ENCODE assay signal across 1 cellular context in the genomic region with DNA sequence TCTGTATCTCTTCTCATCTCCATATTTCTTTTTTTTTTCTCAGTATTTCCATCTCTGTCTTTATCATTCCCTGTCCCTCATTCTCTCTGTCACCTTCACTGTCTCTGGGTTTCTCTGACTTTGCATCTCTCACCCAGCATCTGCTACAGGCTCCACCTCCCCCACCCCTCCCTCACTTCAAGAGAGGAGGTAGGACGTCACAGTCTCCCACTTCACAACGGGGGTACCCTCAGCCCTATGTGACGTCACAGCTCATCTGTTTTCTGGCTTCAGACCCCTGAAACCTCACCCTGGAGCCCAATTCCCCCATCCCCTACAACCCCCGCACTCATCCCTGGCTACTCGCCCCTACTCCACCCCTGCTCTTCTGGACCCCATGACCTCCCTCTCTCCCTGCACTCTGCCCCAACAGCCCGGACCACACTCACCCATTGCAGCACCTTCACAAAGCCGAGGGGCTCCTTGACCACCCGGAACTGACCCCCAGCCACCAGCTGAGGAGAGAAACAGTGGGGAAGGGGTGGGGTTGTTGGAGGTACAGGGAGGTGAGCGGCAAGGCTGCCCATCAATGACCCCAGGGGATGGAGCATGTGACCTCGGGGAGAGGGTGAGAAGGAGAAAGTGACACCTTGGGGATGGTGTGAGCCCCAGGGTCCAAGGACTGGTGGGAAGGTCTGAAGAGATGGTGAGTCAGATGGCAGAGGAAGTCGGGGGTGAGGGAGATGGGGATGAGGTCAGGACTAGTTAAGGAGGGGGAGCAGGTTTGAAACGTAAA.
TF ChIP-seq lines count a peak whose summit lies in the region.

No MANE protein-coding gene starts in this region.

TF ChIP-seq in A549, 52 proteins besides CTCF, POLR2A, EP300 and RAD21:
- TF ChIP-seq, protein P1, sequence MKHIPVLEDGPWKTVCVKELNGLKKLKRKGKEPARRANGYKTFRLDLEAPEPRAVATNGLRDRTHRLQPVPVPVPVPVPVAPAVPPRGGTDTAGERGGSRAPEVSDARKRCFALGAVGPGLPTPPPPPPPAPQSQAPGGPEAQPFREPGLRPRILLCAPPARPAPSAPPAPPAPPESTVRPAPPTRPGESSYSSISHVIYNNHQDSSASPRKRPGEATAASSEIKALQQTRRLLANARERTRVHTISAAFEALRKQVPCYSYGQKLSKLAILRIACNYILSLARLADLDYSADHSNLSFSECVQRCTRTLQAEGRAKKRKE (CRISPR knock-in tag; IDR thresholded peaks at IDR 0.05; ENCODE audit: low read depth), result no peak
- TF ChIP-seq, protein P2, sequence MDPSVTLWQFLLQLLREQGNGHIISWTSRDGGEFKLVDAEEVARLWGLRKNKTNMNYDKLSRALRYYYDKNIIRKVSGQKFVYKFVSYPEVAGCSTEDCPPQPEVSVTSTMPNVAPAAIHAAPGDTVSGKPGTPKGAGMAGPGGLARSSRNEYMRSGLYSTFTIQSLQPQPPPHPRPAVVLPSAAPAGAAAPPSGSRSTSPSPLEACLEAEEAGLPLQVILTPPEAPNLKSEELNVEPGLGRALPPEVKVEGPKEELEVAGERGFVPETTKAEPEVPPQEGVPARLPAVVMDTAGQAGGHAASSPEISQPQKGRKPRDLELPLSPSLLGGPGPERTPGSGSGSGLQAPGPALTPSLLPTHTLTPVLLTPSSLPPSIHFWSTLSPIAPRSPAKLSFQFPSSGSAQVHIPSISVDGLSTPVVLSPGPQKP (IDR thresholded peaks at IDR 0.05; ENCODE audit: low read depth, low read length), result no peak
- TF ChIP-seq NPAS2 (CRISPR knock-in tag; IDR thresholded peaks at IDR 0.05; ENCODE audit: borderline replicate concordance), result no peak
- TF ChIP-seq CEBPB (IDR thresholded peaks at IDR 0.05), result no peak
- no peak for TF ChIP-seq RARB (CRISPR knock-in tag; IDR thresholded peaks at IDR 0.05)
- TF ChIP-seq, protein P3, sequence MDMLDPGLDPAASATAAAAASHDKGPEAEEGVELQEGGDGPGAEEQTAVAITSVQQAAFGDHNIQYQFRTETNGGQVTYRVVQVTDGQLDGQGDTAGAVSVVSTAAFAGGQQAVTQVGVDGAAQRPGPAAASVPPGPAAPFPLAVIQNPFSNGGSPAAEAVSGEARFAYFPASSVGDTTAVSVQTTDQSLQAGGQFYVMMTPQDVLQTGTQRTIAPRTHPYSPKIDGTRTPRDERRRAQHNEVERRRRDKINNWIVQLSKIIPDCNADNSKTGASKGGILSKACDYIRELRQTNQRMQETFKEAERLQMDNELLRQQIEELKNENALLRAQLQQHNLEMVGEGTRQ (IDR thresholded peaks at IDR 0.05), result no peak
- TF ChIP-seq FOXS1 (CRISPR knock-in tag; IDR thresholded peaks at IDR 0.05), result no peak
- no peak for TF ChIP-seq KDM1A (IDR thresholded peaks at IDR 0.05; ENCODE audit: low read depth)
- TF ChIP-seq ESRRA (IDR thresholded peaks at IDR 0.05; ENCODE audit: borderline replicate concordance, low read length), result no peak
- no peak for TF ChIP-seq CBX2 (IDR thresholded peaks at IDR 0.05; ENCODE audit: borderline replicate concordance, low read depth)
- no peak for TF ChIP-seq MAZ (IDR thresholded peaks at IDR 0.05; ENCODE audit: borderline replicate concordance, low read depth, low read length)
- no peak for TF ChIP-seq CBX8 (IDR thresholded peaks at IDR 0.05)
- no peak for TF ChIP-seq NR3C1 (IDR thresholded peaks at IDR 0.05)
- no peak for TF ChIP-seq RFX5 (IDR thresholded peaks at IDR 0.05)
- no peak for TF ChIP-seq MYC (IDR thresholded peaks at IDR 0.05; ENCODE audit: borderline replicate concordance, low read length)
- TF ChIP-seq BHLHE40 (IDR thresholded peaks at IDR 0.05; ENCODE audit: low read depth, low read length), result no peak
